ENCODE assay signal across 1 cellular context in genomic region chr20:5119435-5120188, GRCh38.
A peak's percentile ranks its signal among the peaks of the same experiment; 100 is the strongest.
TF ChIP-seq lines count a peak whose summit lies in the region.

Gene PCNA, minus strand, starts transcription at chr20:5119958. Its CDS starts 160 bp downstream, at chr20:5119798.

TF ChIP-seq in HEK293, 187 proteins besides CTCF, POLR2A, EP300 and RAD21 (continued from another document and continues in another):
- TF ChIP-seq TSHZ1 (tag by site-specific recombination; IDR thresholded peaks at IDR 0.05; ENCODE audit: borderline replicate concordance) (no peak), YY2 (tag by site-specific recombination; IDR thresholded peaks at IDR 0.05) (peak; percentile 75; the same call in 1 of the 2 replicates), ZNF202 (tag by site-specific recombination; IDR thresholded peaks at IDR 0.05; ENCODE audit: borderline replicate concordance) (no peak), ZNF184 (tag by site-specific recombination; IDR thresholded peaks at IDR 0.05) (no peak), ZNF324 (tag by site-specific recombination; IDR thresholded peaks at IDR 0.05) (no peak), YY1 (tag by site-specific recombination; IDR thresholded peaks at IDR 0.05) (no peak; the same call in 1 of the 2 replicates), ZNF19 (tag by site-specific recombination; IDR thresholded peaks at IDR 0.05; ENCODE audit: low read depth) (no peak), ZNF677 (tag by site-specific recombination; IDR thresholded peaks at IDR 0.05) (no peak), ZNF23 (tag by site-specific recombination; IDR thresholded peaks at IDR 0.05; ENCODE audit: borderline replicate concordance) (no peak), ZNF266 (tag by site-specific recombination; IDR thresholded peaks at IDR 0.05; ENCODE audit: low read depth) (no peak), ZBTB6 (tag by site-specific recombination; IDR thresholded peaks at IDR 0.05) (peak; percentile 94; the same call in 1 of the 2 replicates), ZNF580 (tag by site-specific recombination; IDR thresholded peaks at IDR 0.05) (0 out of 2 replicates have a peak, but pooled peaks have one; percentile 20), AEBP2 (tag by site-specific recombination; IDR thresholded peaks at IDR 0.05; ENCODE audit: borderline replicate concordance) (no peak), KLF17 (tag by site-specific recombination; IDR thresholded peaks at IDR 0.05) (peak; percentile 93), ZXDB (tag by site-specific recombination; IDR thresholded peaks at IDR 0.05) (peak; percentile 87), PBX3 (CRISPR knock-in tag; IDR thresholded peaks at IDR 0.05) (peak; percentile 68), ZFHX2 (tag by site-specific recombination; conservative IDR thresholded peaks at IDR 0.05) (peak; percentile 59; the same call in 1 of the 2 replicates), ZNF341 (tag by site-specific recombination; IDR thresholded peaks at IDR 0.05; ENCODE audit: low read depth) (no peak; the same call in 1 of the 2 replicates), ZNF518A (tag by site-specific recombination; conservative IDR thresholded peaks at IDR 0.05; ENCODE audit: low read depth) (0 out of 2 replicates have a peak, but pooled peaks have one; percentile 12), ZBTB10 (tag by site-specific recombination; IDR thresholded peaks at IDR 0.05) (no peak), INSM2 (tag by site-specific recombination; IDR thresholded peaks at IDR 0.05) (peak; percentile 73; the same call in 1 of the 2 replicates), ZNF707 (tag by site-specific recombination; IDR thresholded peaks at IDR 0.05) (no peak), ZNF621 (tag by site-specific recombination; IDR thresholded peaks at IDR 0.05) (no peak), ZNF548 (tag by site-specific recombination; IDR thresholded peaks at IDR 0.05) (no peak), ZNF530 (tag by site-specific recombination; IDR thresholded peaks at IDR 0.05; ENCODE audit: low read depth) (no peak), SP3 (tag by site-specific recombination; IDR thresholded peaks at IDR 0.05) (peak; percentile 77), ZSCAN16 (tag by site-specific recombination; IDR thresholded peaks at IDR 0.05) (0 out of 2 replicates have a peak, but pooled peaks have one; percentile 27), BCL6B (tag by site-specific recombination; IDR thresholded peaks at IDR 0.05) (no peak), EGR2 (tag by site-specific recombination; IDR thresholded peaks at IDR 0.05; ENCODE audit: low read depth) (0 out of 2 replicates have a peak, but pooled peaks have one; percentile 32)
